In the genomic region with DNA sequence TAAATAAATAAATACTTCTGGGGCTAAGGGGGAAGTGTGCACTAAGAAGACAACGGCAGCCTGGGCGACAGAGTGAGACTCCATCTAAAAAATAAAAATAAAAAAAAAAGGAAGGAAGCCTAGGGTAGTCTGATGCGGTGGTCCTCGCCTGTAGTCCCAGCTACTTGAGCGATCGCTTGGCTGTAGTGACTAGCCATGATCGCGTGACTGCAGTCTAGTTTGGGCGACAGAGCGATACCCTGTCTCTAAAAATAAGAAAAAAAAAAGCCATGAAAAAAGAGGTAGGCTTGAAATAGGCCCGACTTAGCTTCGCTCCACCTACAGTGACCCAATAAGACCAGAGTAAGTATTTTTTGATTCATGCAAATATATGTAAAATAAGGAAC, we compare ENCODE assay signal across 8 cellular contexts. TPM values are rescaled to one million over a fixed set of nuclear protein-coding genes. Genes with fewer than 3 reads are reported as not detected.
DNase-seq lines count a peak whose midpoint lies in the region; ATAC-seq and TF ChIP-seq lines count a peak whose summit lies in the region.

No MANE protein-coding gene starts in this region.

- TF ChIP-seq CTCF in CD8-positive, alpha-beta T cell (IDR thresholded peaks at IDR 0.05): no peak
- TF ChIP-seq CTCF in mucosa of descending colon (IDR thresholded peaks at IDR 0.05): no peak

- H3K4me2 ChIP-seq in GM23248 (ENCODE audit: unreplicated experiment): no peak overlapping the region

- H3K4me1 Mint-ChIP-seq in CD8-positive, alpha-beta T cell (ENCODE audit: low read depth): peaks cover 18% of the 10 kb centered on the region

- TF ChIP-seq POLR2A in Raji (IDR thresholded peaks at IDR 0.05; ENCODE audit: insufficient read depth, low read depth, low read length) (peak; percentile 40; the same call in 1 of the 2 replicates), erythroblast (IDR thresholded peaks at IDR 0.05; ENCODE audit: low read length) (no peak)

- in situ Hi-C loops in GM23248 (cut with MboI): no loop called here

- no peaks in the 10 kb centered on the region for H3K9me3 ChIP-seq in CD8-positive, alpha-beta T cell (ENCODE audit: low read length)
- H3K9me3 ChIP-seq in GM23248 (ENCODE audit: low read depth): no peaks in the 10 kb centered on the region
- H3K9me3 ChIP-seq in mucosa of descending colon: no peaks in the 10 kb centered on the region

- DNase-seq in CD8-positive, alpha-beta T cell: no peak
- DNase-seq in GM23248 (no peak), mucosa of descending colon (no peak), erythroblast (lab: John Stamatoyannopoulos, UW) (no peak), 8988T (no peak), glomerular visceral epithelial cell (ENCODE audit: extremely low spot score) (no peak)
- DNase-seq in central memory CD4-positive, alpha-beta T cell: no peak

- H3K9ac ChIP-seq in GM23248: no peak overlapping the region

- peaks cover 4% of the 10 kb centered on the region for H3K36me3 ChIP-seq in CD8-positive, alpha-beta T cell (ENCODE audit: insufficient read depth, low read length)
- H3K36me3 ChIP-seq in GM23248 (ENCODE audit: low read depth) (0 out of 2 replicates have a peak, but pooled peaks cover 4% of the 10 kb centered on the region), mucosa of descending colon (ENCODE audit: low read depth) (peaks cover 5% of the 10 kb centered on the region)

- POLR2A ChIA-PET in CD8-positive, alpha-beta T cell (lab: Charles Lee): interaction anchor here (1.0 to 2.1 kb wide), 8 partner anchors 15 to 192 kb away, joined by 3 to 11 read pairs (median 5); partner anchors contain the start of genes ANKLE1, MVB12A, OCEL1 and USE1

- intact Hi-C loops in CD8-positive, alpha-beta T cell (cut with DNase I, micrococcal nuclease): loop anchor here in 1 of 2 experiments (2.0 to 10.0 kb wide), 3 partner anchors 14 to 246 kb away; partner anchors contain the start of genes ANKLE1 and PGLS
- intact Hi-C loops in mucosa of descending colon (cut with DNase I, micrococcal nuclease): no loop called here

- H2AFZ ChIP-seq in GM23248: peak overlapping the region; percentile 65

- H3K27me3 Mint-ChIP-seq in CD8-positive, alpha-beta T cell (ENCODE audit: low read depth): no peaks in the 10 kb centered on the region

- no peaks in the 10 kb centered on the region for H3K27me3 ChIP-seq in CD8-positive, alpha-beta T cell (ENCODE audit: insufficient read depth, low read length)
- H3K27me3 ChIP-seq in GM23248 (replicated peaks; ENCODE audit: insufficient read depth): no peaks in the 10 kb centered on the region

- 75 to 76% methylated on average over 12 of the region's 12 CpGs for WGBS in GM23248 (ENCODE audit: low coverage in 1 of 2, low lambda C conversion rate in 2 of 2, missing lambda C conversion rate in 2 of 2), 2 experiments

- no peaks in the 10 kb centered on the region for H4K20me1 ChIP-seq in GM23248 (ENCODE audit: insufficient read depth)

- peaks cover 24% of the 10 kb centered on the region for H3K36me3 Mint-ChIP-seq in CD8-positive, alpha-beta T cell

- peak overlapping the region; percentile 79 for H3K4me3 Mint-ChIP-seq in CD8-positive, alpha-beta T cell

- CTCF ChIA-PET in CD8-positive, alpha-beta T cell (lab: Charles Lee): interaction anchor here (1.0 to 13.5 kb wide), 7 partner anchors 8 to 188 kb away, joined by 3 to 148 read pairs (median 5); partner anchors contain the start of genes ANKLE1 and MRPL34

- peaks cover 30% of the 10 kb centered on the region for H3K79me2 ChIP-seq in GM23248 (ENCODE audit: insufficient read depth)

- no peak overlapping the region for H3K27ac ChIP-seq in CD8-positive, alpha-beta T cell (ENCODE audit: low read depth, low read length)
- no peak overlapping the region for H3K27ac ChIP-seq in GM23248

- no peak for ATAC-seq in CD8-positive, alpha-beta T cell
- no peak for ATAC-seq in mucosa of descending colon

- peaks cover 7% of the 10 kb centered on the region for H3F3A ChIP-seq in GM23248 (ENCODE audit: insufficient read depth)

- no peak overlapping the region for H3K4me3 ChIP-seq in CD8-positive, alpha-beta T cell (ENCODE audit: low read depth, low read length)
- no peak overlapping the region for H3K4me3 ChIP-seq in GM23248
- peak overlapping the region; percentile 66 for H3K4me3 ChIP-seq in mucosa of descending colon

- no peaks in the 10 kb centered on the region for H3K9me3 Mint-ChIP-seq in CD8-positive, alpha-beta T cell

- H3K4me1 ChIP-seq in CD8-positive, alpha-beta T cell (ENCODE audit: insufficient read depth, low read length): peaks cover 14% of the 10 kb centered on the region
- peaks cover 6% of the 10 kb centered on the region for H3K4me1 ChIP-seq in GM23248 (ENCODE audit: insufficient read depth)
- H3K4me1 ChIP-seq in mucosa of descending colon (ENCODE audit: low read depth): peaks cover 7% of the 10 kb centered on the region

- H3K27ac Mint-ChIP-seq in CD8-positive, alpha-beta T cell: peak overlapping the region; percentile 63

- H3K9me2 ChIP-seq in GM23248 (ENCODE audit: insufficient read depth): no peaks in the 10 kb centered on the region

RNA-seq across cellular contexts. Expression of gene BABAM1, which starts 0.7 kb away (rescaled TPM):
- 10 to 100 TPM; 46.9 to 58.0 TPM for total RNA-seq in CD8-positive, alpha-beta T cell
- 78.5 and 82.7 TPM in 2 replicates for total RNA-seq in GM23248 (2014; rRNA removed; shearing (Covaris generic))
- polyA plus RNA-seq in GM23248 (2016; fragmentation: Nextera tagmentation; extraction: Ambion mirVana): 90.3 and 99.6 TPM in 2 replicates
- 10 to 100 TPM; 64.6 to 80.3 (median 76.2) TPM for total RNA-seq in mucosa of descending colon

RNA-seq across cellular contexts. Expression of gene USHBP1, which starts 2.0 kb away (rescaled TPM):
- total RNA-seq in CD8-positive, alpha-beta T cell: not detected
- total RNA-seq in GM23248 (2014; rRNA removed; shearing (Covaris generic)): not detected in 2 replicates
- polyA plus RNA-seq in GM23248 (2016; fragmentation: Nextera tagmentation; extraction: Ambion mirVana): not detected in 2 replicates
- 1 to 10 TPM in 2 of 3 donors, under 1 TPM in 1; 0.52 to 2.6 (median 2.2) TPM for total RNA-seq in mucosa of descending colon

RNA-seq across cellular contexts. Expression of gene ANKLE1, which starts 15.1 kb away (rescaled TPM):
- 1 to 10 TPM; 1.3 TPM for total RNA-seq in CD8-positive, alpha-beta T cell
- total RNA-seq in GM23248 (2014; rRNA removed; shearing (Covaris generic)): 0.54 and 1.4 TPM in 2 replicates
- 0.14 and 0.31 TPM in 2 replicates for polyA plus RNA-seq in GM23248 (2016; fragmentation: Nextera tagmentation; extraction: Ambion mirVana)
- total RNA-seq in mucosa of descending colon: 1 to 10 TPM in 1 of 3 donors, under 1 TPM in 2; 0.23 to 1.9 (median 0.80) TPM

RNA-seq across cellular contexts. Expression of gene NR2F6, which starts 20.9 kb away (rescaled TPM):
- under 1 TPM; 0.31 to 0.38 TPM for total RNA-seq in CD8-positive, alpha-beta T cell
- total RNA-seq in GM23248 (2014; rRNA removed; shearing (Covaris generic)): 82.5 and 96.7 TPM in 2 replicates
- 11.7 and 14.1 TPM in 2 replicates for polyA plus RNA-seq in GM23248 (2016; fragmentation: Nextera tagmentation; extraction: Ambion mirVana)
- total RNA-seq in mucosa of descending colon: 100 to 1,000 TPM; 103 to 157 (median 140) TPM

RNA-seq across cellular contexts. Expression of gene ABHD8, which starts 36.6 kb away (rescaled TPM):
- 1 to 10 TPM; 3.3 to 3.9 TPM for total RNA-seq in CD8-positive, alpha-beta T cell
- 10.9 and 19.1 TPM in 2 replicates for total RNA-seq in GM23248 (2014; rRNA removed; shearing (Covaris generic))
- polyA plus RNA-seq in GM23248 (2016; fragmentation: Nextera tagmentation; extraction: Ambion mirVana): 8.7 and 9.1 TPM in 2 replicates
- total RNA-seq in mucosa of descending colon: 10 to 100 TPM in 1 of 3 donors, 1 to 10 TPM in 2; 3.0 to 18.0 (median 4.5) TPM
